In genomic region chr16:86484240-86484639, GRCh38 we compare ENCODE assay signal across 30 cellular contexts. TPM values are rescaled to one million over a fixed set of nuclear protein-coding genes. Genes with fewer than 3 reads are reported as not detected.
"Had no signal": no experiment of that assay in that cellular context is flagged by ENCODE, and none has a peak within 500 bp of the region (broad histone marks: within the 10 kb centered on the region; RNA-seq: fewer than 3 reads in every experiment).

No MANE protein-coding gene starts in this region.

- H3K36me3 Mint-ChIP-seq: memory B cell; neural progenitor cell; stimulated activated effector memory CD8-positive, alpha-beta T cell treated with anti-CD3 and anti-CD28 coated beads, Interleukin-12 subunit alpha, Interleukin-12 subunit beta, amount 100 ng/mL, for 72 hours had no signal

- H3K4me1 Mint-ChIP-seq: memory B cell; naive B cell; nephron; neural progenitor cell; stimulated activated effector memory CD8-positive, alpha-beta T cell treated with anti-CD3 and anti-CD28 coated beads, Interleukin-12 subunit alpha, Interleukin-12 subunit beta, amount 100 ng/mL, for 72 hours had no signal

- H3K4me3 ChIP-seq: esophagus muscularis mucosa, gastroesophageal sphincter, heart left ventricle, hepatocyte, lung, mucosa of descending colon, neural progenitor cell, prostate gland, right atrium auricular region, sigmoid colon, stomach, thyroid gland, vagina had no signal

- H3K27ac ChIP-seq: esophagus muscularis mucosa, foreskin keratinocyte, gastroesophageal sphincter, heart left ventricle, hepatocyte, neural progenitor cell, prostate gland, right atrium auricular region, sigmoid colon, stomach, thyroid gland, vagina had no signal

- H3K4me2 ChIP-seq: hepatocyte, neural progenitor cell had no signal

- H3K9ac ChIP-seq: neural progenitor cell had no signal

- H3K9me3 ChIP-seq: prostate gland, thyroid gland, vagina had no signal

- ATAC-seq: foreskin keratinocyte; gastroesophageal sphincter; heart left ventricle; left lobe of liver; mucosa of descending colon; stimulated activated effector memory CD8-positive, alpha-beta T cell treated with anti-CD3 and anti-CD28 coated beads, Interleukin-12 subunit alpha, Interleukin-12 subunit beta, amount 100 ng/mL, for 72 hours had no signal

- H3K27me3 ChIP-seq: esophagus muscularis mucosa, foreskin keratinocyte, gastroesophageal sphincter, right atrium auricular region, sigmoid colon, thyroid gland, vagina had no signal

- H3K4me1 ChIP-seq: foreskin keratinocyte, heart left ventricle, prostate gland, right atrium auricular region, thyroid gland, vagina had no signal

- H3K9me3 Mint-ChIP-seq: dendritic cell treated with granulocyte-macrophage colony-stimulating factor and Interleukin-4, amounts not matched to agents 40 ng/mL and 50 ng/mL, for 4 days had no signal

- H3K36me3 ChIP-seq: heart left ventricle, neural progenitor cell, prostate gland, right atrium auricular region, thyroid gland had no signal

- H3K4me3 Mint-ChIP-seq: dendritic cell treated with granulocyte-macrophage colony-stimulating factor and Interleukin-4, amounts not matched to agents 40 ng/mL and 50 ng/mL, for 4 days; memory B cell; naive B cell; nephron; neural progenitor cell; stimulated activated effector memory CD8-positive, alpha-beta T cell treated with anti-CD3 and anti-CD28 coated beads, Interleukin-12 subunit alpha, Interleukin-12 subunit beta, amount 100 ng/mL, for 72 hours had no signal

- H2AFZ ChIP-seq: hepatocyte, neural progenitor cell had no signal

- FAIRE-seq: endothelial cell of umbilical vein, kidney had no signal

- H3K27ac Mint-ChIP-seq: dendritic cell treated with granulocyte-macrophage colony-stimulating factor and Interleukin-4, amounts not matched to agents 40 ng/mL and 50 ng/mL, for 4 days; memory B cell; naive B cell; nephron; neural progenitor cell; stimulated activated effector memory CD8-positive, alpha-beta T cell treated with anti-CD3 and anti-CD28 coated beads, Interleukin-12 subunit alpha, Interleukin-12 subunit beta, amount 100 ng/mL, for 72 hours had no signal

- DNase-seq: effector memory CD4-positive, alpha-beta T cell; foreskin keratinocyte; heart left ventricle; kidney; mucosa of descending colon; naive B cell; nucleus accumbens; sigmoid colon; stimulated activated CD4-positive, alpha-beta T cell treated with anti-CD3 and anti-CD28 coated beads, Interleukin-2, amount 100 ng/mL, for 24 hours; stimulated activated CD4-positive, alpha-beta T cell treated with anti-CD3 and anti-CD28 coated beads, Interleukin-4, amount 100 ng/mL, for 24 hours; stimulated activated naive CD4-positive, alpha-beta T cell treated with Interleukin-2 at 50 U/mL for 16 hours; stomach; thyroid gland; trophoblast cell had no signal

RNA-seq across cellular contexts. Expression of gene FOXF1, which starts 26.1 kb away (rescaled TPM):
- total RNA-seq: foreskin keratinocyte, osteocyte, skeletal muscle tissue had no signal
- polyA plus RNA-seq: foreskin keratinocyte had no signal
